ENCODE assay signal across 30 cellular contexts in the genomic region with DNA sequence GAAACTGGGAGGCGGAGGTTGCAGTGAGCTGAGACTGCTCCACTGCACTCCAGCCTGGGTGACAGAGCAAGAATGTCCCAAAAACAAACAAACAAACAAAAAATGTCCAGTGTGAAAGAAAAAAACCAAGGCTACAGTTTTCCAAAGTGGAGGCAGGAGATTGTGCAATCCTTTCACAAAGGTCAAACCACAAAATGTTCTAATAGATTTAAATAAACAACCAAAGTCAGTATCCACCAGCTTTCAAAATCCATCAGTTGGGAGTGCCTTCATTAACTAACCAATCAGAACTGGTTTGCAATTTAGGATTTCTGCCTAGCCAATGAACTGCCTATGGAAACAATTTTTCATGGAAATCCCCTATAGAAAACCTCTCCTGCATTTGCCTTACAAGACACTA. TPM values are rescaled to one million over a fixed set of nuclear protein-coding genes. Genes with fewer than 3 reads are reported as not detected.
DNase-seq lines count a peak whose midpoint lies in the region.
"Had no signal": no experiment of that assay in that cellular context is flagged by ENCODE, and none has a peak within 500 bp of the region (broad histone marks: within the 10 kb centered on the region; RNA-seq: fewer than 3 reads in every experiment).

No MANE protein-coding gene starts in this region.

- DNase-seq in ELR (ENCODE audit: low read depth) (peak; percentile 6), amniotic epithelial cell (ENCODE audit: low read depth) (peak; percentile 60), fibroblast of peridontal ligament (ENCODE audit: extremely low read depth) (peak; percentile 26), renal cortical epithelial cell (ENCODE audit: low read depth) (peak; percentile 74), NCI-H345 treated with DMSO at 0.1 percent for 48 hours (lab: John Stamatoyannopoulos, UW; ENCODE audit: unreplicated experiment) (no peak), NCI-H1417 treated with DMSO at 0.1 percent for 48 hours (lab: John Stamatoyannopoulos, UW) (no peak), SK-N-DZ (ENCODE audit: low spot score) (no peak)
- DNase-seq in NK-92 treated with Interleukin-12 subunit alpha and Interleukin-12 subunit beta, amount 100 ng/mL, for 24 hours (lab: John Stamatoyannopoulos, UW), result no peak
- DNase-seq: activated CD4-positive, alpha-beta T cell treated with anti-CD3 and anti-CD28 coated beads, Interleukin-2, amount 50 U/mL, for 4 hours; activated CD4-positive, CD25-positive, alpha-beta regulatory T cell; activated CD8-positive, alpha-beta memory T cell treated with anti-CD3 and anti-CD28 coated beads, Interleukin-2, amount 50 U/mL, for 4 hours; activated naive CD4-positive, alpha-beta T cell treated with anti-CD3 and anti-CD28 coated beads, Interleukin-2, amount 50 U/mL, for 16 hours; anterior cingulate cortex; COR-L47; cortex of kidney; DMS53; effector memory CD8-positive, alpha-beta T cell; glutamatergic neuron; kidney; naive thymus-derived CD8-positive, alpha-beta T cell; NCI-H1105 treated with DMSO at 0.1 percent for 48 hours; NCI-H2081; NCI-H226; NCI-H748 treated with DMSO at 0.1 percent for 48 hours; nucleus accumbens; psoas muscle; small intestine; stomach; transverse colon had no signal

RNA-seq across cellular contexts. Expression of gene TRIM9, which starts 52.3 kb away (rescaled TPM):
- total RNA-seq in renal cortical epithelial cell, result 0.69 and 2.9 TPM in 2 replicates
- polyA plus RNA-seq in SK-N-DZ (2014; cell fraction: cytosol; rRNA removed), result 9.1 and 9.4 TPM in 2 replicates
- polyA plus RNA-seq in SK-N-DZ (2014; cell fraction: nucleus; rRNA removed), result 14.6 and 20.1 TPM in 2 replicates
- total RNA-seq: SJSA1 had no signal

Comparison
In these comparisons a context has a peak if more than half of its experiments do, and no peak if none do; other contexts are left out.
1. DNase-seq: peak in ELR (single experiment), amniotic epithelial cell (single experiment), fibroblast of peridontal ligament (single experiment) and renal cortical epithelial cell (single experiment); none in NCI-H345 treated with DMSO at 0.1 percent for 48 hours (single experiment), NCI-H1417 treated with DMSO at 0.1 percent for 48 hours (single experiment), SK-N-DZ (single experiment) and NK-92 treated with Interleukin-12 subunit alpha and Interleukin-12 subunit beta, amount 100 ng/mL, for 24 hours (single experiment).